In genomic region chr22:23090079-23090835, GRCh38 we compare ENCODE assay signal across 1 cellular context.
TF ChIP-seq lines count a peak whose summit lies in the region.

No MANE protein-coding gene starts in this region.

TF ChIP-seq in K562, 482 proteins besides CTCF, POLR2A, EP300 and RAD21 (continued from another document and continues in another):
- TF ChIP-seq KDM2B (CRISPR knock-in tag; IDR thresholded peaks at IDR 0.05) (0 out of 2 replicates have a peak, but pooled peaks have one; percentile 49), ZBTB7A (IDR thresholded peaks at IDR 0.05; ENCODE audit: borderline replicate concordance, control insufficient read depth, low read depth, low read length) (no peak), SMAD2 (IDR thresholded peaks at IDR 0.05; ENCODE audit: low read depth, low read length) (no peak), TFAP4 (CRISPR knock-in tag; IDR thresholded peaks at IDR 0.05; ENCODE audit: borderline replicate concordance) (no peak), RCOR1 (IDR thresholded peaks at IDR 0.05; ENCODE audit: borderline replicate concordance in 1 of 2, low read depth in 2 of 2, low read length in 2 of 2) (no peak), HINFP (tag; conservative IDR thresholded peaks at IDR 0.05; ENCODE audit: low read depth) (no peak), ILF3 (IDR thresholded peaks at IDR 0.05; ENCODE audit: borderline replicate concordance) (no peak), KLF1 (tag; IDR thresholded peaks at IDR 0.05) (no peak), ARHGAP35 (IDR thresholded peaks at IDR 0.05; ENCODE audit: partially characterized antibody) (no peak), MCM5 (IDR thresholded peaks at IDR 0.05; ENCODE audit: low read depth) (no peak), TCF7L2 (IDR thresholded peaks at IDR 0.05; ENCODE audit: low read depth, low read length) (peak; percentile 40; the same call in 1 of the 2 replicates), EWSR1 (IDR thresholded peaks at IDR 0.05; ENCODE audit: borderline replicate concordance, low read depth, partially characterized antibody) (no peak), BRD9 (IDR thresholded peaks at IDR 0.05; ENCODE audit: low read depth, partially characterized antibody) (no peak), ARID1B (IDR thresholded peaks at IDR 0.05) (no peak), L3MBTL2 (IDR thresholded peaks at IDR 0.05) (no peak), TCF7 (IDR thresholded peaks at IDR 0.05; ENCODE audit: borderline replicate concordance) (no peak), ARID3B (CRISPR knock-in tag; IDR thresholded peaks at IDR 0.05; ENCODE audit: borderline replicate concordance) (no peak), ZNF184 (CRISPR knock-in tag; IDR thresholded peaks at IDR 0.05) (no peak), NBN (IDR thresholded peaks at IDR 0.05; ENCODE audit: low read depth) (no peak), CBX3 (IDR thresholded peaks at IDR 0.05; ENCODE audit: borderline replicate concordance in 1 of 2, low read length in 2 of 2) (no peak), GTF2E2 (tag; IDR thresholded peaks at IDR 0.05) (no peak)
- TF ChIP-seq, protein P1, sequence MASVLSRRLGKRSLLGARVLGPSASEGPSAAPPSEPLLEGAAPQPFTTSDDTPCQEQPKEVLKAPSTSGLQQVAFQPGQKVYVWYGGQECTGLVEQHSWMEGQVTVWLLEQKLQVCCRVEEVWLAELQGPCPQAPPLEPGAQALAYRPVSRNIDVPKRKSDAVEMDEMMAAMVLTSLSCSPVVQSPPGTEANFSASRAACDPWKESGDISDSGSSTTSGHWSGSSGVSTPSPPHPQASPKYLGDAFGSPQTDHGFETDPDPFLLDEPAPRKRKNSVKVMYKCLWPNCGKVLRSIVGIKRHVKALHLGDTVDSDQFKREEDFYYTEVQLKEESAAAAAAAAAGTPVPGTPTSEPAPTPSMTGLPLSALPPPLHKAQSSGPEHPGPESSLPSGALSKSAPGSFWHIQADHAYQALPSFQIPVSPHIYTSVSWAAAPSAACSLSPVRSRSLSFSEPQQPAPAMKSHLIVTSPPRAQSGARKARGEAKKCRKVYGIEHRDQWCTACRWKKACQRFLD (CRISPR knock-in tag; IDR thresholded peaks at IDR 0.05): 0 out of 2 replicates have a peak, but pooled peaks have one; percentile 22
- TF ChIP-seq, protein P2, sequence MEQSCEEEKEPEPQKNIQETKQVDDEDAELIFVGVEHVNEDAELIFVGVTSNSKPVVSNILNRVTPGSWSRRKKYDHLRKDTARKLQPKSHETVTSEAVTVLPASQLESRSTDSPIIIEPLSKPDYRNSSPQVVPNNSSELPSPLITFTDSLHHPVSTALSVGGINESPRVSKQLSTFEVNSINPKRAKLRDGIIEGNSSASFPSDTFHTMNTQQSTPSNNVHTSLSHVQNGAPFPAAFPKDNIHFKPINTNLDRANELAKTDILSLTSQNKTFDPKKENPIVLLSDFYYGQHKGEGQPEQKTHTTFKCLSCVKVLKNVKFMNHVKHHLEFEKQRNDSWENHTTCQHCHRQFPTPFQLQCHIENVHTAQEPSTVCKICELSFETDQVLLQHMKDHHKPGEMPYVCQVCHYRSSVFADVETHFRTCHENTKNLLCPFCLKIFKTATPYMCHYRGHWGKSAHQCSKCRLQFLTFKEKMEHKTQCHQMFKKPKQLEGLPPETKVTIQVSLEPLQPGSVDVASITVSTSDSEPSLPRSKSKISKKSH (CRISPR knock-in tag; IDR thresholded peaks at IDR 0.05): no peak
- TF ChIP-seq, protein P3, sequence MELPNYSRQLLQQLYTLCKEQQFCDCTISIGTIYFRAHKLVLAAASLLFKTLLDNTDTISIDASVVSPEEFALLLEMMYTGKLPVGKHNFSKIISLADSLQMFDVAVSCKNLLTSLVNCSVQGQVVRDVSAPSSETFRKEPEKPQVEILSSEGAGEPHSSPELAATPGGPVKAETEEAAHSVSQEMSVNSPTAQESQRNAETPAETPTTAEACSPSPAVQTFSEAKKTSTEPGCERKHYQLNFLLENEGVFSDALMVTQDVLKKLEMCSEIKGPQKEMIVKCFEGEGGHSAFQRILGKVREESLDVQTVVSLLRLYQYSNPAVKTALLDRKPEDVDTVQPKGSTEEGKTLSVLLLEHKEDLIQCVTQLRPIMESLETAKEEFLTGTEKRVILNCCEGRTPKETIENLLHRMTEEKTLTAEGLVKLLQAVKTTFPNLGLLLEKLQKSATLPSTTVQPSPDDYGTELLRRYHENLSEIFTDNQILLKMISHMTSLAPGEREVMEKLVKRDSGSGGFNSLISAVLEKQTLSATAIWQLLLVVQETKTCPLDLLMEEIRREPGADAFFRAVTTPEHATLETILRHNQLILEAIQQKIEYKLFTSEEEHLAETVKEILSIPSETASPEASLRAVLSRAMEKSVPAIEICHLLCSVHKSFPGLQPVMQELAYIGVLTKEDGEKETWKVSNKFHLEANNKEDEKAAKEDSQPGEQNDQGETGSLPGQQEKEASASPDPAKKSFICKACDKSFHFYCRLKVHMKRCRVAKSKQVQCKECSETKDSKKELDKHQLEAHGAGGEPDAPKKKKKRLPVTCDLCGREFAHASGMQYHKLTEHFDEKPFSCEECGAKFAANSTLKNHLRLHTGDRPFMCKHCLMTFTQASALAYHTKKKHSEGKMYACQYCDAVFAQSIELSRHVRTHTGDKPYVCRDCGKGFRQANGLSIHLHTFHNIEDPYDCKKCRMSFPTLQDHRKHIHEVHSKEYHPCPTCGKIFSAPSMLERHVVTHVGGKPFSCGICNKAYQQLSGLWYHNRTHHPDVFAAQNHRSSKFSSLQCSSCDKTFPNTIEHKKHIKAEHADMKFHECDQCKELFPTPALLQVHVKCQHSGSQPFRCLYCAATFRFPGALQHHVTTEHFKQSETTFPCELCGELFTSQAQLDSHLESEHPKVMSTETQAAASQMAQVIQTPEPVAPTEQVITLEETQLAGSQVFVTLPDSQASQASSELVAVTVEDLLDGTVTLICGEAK (IDR thresholded peaks at IDR 0.05): no peak
- TF ChIP-seq, protein P3 (CRISPR knock-in tag; IDR thresholded peaks at IDR 0.05): no peak
- TF ChIP-seq, protein P4, sequence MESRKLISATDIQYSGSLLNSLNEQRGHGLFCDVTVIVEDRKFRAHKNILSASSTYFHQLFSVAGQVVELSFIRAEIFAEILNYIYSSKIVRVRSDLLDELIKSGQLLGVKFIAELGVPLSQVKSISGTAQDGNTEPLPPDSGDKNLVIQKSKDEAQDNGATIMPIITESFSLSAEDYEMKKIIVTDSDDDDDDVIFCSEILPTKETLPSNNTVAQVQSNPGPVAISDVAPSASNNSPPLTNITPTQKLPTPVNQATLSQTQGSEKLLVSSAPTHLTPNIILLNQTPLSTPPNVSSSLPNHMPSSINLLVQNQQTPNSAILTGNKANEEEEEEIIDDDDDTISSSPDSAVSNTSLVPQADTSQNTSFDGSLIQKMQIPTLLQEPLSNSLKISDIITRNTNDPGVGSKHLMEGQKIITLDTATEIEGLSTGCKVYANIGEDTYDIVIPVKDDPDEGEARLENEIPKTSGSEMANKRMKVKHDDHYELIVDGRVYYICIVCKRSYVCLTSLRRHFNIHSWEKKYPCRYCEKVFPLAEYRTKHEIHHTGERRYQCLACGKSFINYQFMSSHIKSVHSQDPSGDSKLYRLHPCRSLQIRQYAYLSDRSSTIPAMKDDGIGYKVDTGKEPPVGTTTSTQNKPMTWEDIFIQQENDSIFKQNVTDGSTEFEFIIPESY (CRISPR knock-in tag; IDR thresholded peaks at IDR 0.05): no peak
- TF ChIP-seq, protein P5, sequence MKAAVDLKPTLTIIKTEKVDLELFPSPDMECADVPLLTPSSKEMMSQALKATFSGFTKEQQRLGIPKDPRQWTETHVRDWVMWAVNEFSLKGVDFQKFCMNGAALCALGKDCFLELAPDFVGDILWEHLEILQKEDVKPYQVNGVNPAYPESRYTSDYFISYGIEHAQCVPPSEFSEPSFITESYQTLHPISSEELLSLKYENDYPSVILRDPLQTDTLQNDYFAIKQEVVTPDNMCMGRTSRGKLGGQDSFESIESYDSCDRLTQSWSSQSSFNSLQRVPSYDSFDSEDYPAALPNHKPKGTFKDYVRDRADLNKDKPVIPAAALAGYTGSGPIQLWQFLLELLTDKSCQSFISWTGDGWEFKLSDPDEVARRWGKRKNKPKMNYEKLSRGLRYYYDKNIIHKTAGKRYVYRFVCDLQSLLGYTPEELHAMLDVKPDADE (conservative IDR thresholded peaks at IDR 0.05; ENCODE audit: control insufficient read depth, low read depth, low read length): peak; percentile 51; the same call in 1 of the 2 replicates
- TF ChIP-seq, protein P6, sequence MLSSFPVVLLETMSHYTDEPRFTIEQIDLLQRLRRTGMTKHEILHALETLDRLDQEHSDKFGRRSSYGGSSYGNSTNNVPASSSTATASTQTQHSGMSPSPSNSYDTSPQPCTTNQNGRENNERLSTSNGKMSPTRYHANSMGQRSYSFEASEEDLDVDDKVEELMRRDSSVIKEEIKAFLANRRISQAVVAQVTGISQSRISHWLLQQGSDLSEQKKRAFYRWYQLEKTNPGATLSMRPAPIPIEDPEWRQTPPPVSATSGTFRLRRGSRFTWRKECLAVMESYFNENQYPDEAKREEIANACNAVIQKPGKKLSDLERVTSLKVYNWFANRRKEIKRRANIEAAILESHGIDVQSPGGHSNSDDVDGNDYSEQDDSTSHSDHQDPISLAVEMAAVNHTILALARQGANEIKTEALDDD (IDR thresholded peaks at IDR 0.05): no peak
